ENCODE assay signal across 26 cellular contexts in the genomic region with DNA sequence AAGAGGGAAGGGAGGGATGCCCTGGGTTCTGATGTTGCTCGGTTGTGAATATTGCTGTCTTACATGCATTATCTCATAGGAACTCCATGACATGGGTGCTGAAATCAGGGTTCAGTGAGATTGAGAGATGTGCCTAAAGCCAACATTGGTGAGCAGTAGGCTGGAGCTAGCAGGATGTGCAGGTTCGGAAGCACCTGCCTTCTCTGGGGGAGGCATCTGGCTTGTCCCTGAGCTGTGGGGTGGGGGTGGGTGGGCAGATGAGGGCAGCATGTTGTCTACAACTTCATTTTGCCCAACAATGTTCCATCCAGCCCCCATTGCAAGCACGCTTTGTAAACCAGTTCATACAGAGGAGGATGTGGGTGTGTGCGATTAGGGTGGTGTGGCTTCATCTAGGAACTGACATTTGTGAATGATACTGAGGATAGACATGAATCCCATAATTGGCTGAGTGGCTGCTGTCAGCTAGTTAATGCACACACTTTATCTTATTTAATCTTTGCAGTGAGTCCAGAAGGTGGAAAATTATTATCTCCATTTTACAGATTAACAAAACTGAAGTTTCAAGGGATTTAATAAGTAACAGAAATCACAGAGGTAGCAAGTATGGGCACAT.
"Had no signal": no experiment of that assay in that cellular context is flagged by ENCODE, and none has a peak within 500 bp of the region (broad histone marks: within the 10 kb centered on the region; RNA-seq: fewer than 3 reads in every experiment).

No MANE protein-coding gene starts in this region.

- H3K9me3 Mint-ChIP-seq: memory B cell; natural killer cell; stimulated activated effector memory CD8-positive, alpha-beta T cell treated with anti-CD3 and anti-CD28 coated beads, Interleukin-12 subunit alpha, Interleukin-12 subunit beta, amount 100 ng/mL, for 72 hours had no signal

- H3K27ac ChIP-seq: epithelial cell of prostate, esophagus muscularis mucosa, gastroesophageal sphincter, hepatocyte, left ventricle myocardium inferior, lower lobe of right lung, parathyroid adenoma, prostate gland, right lobe of liver, suprapubic skin, thyroid gland, upper lobe of left lung, uterus had no signal

- H3K4me3 ChIP-seq: esophagus muscularis mucosa, gastroesophageal sphincter, hepatocyte, left ventricle myocardium inferior, lower lobe of right lung, prostate gland, right lobe of liver, suprapubic skin, thyroid gland, upper lobe of left lung, uterus had no signal

- H3K79me2 ChIP-seq: hepatocyte, parathyroid adenoma had no signal

- H3K9me3 ChIP-seq: esophagus muscularis mucosa, gastroesophageal sphincter, lower lobe of right lung, prostate gland, right lobe of liver, suprapubic skin, thyroid gland, upper lobe of left lung, uterus had no signal

- H3K27ac Mint-ChIP-seq: memory B cell; mesothelial cell of epicardium; natural killer cell; stimulated activated effector memory CD8-positive, alpha-beta T cell treated with anti-CD3 and anti-CD28 coated beads, Interleukin-12 subunit alpha, Interleukin-12 subunit beta, amount 100 ng/mL, for 72 hours had no signal

- H3K4me2 ChIP-seq: hepatocyte had no signal

- H2AFZ ChIP-seq: hepatocyte, parathyroid adenoma had no signal

- H3K36me3 ChIP-seq: esophagus muscularis mucosa, gastroesophageal sphincter, left ventricle myocardium inferior, lower lobe of right lung, prostate gland, right lobe of liver, suprapubic skin, thyroid gland, upper lobe of left lung, uterus had no signal

- H3K9ac ChIP-seq: parathyroid adenoma had no signal

- H3K4me3 Mint-ChIP-seq: memory B cell; mesothelial cell of epicardium; natural killer cell; neural crest cell; stimulated activated effector memory CD8-positive, alpha-beta T cell treated with anti-CD3 and anti-CD28 coated beads, Interleukin-12 subunit alpha, Interleukin-12 subunit beta, amount 100 ng/mL, for 72 hours had no signal

- ATAC-seq: gastroesophageal sphincter; left cardiac atrium; lower lobe of right lung; natural killer cell; right lobe of liver; stimulated activated effector memory CD8-positive, alpha-beta T cell treated with anti-CD3 and anti-CD28 coated beads, Interleukin-12 subunit alpha, Interleukin-12 subunit beta, amount 100 ng/mL, for 72 hours; stimulated activated naive CD8-positive, alpha-beta T cell treated with anti-CD3 and anti-CD28 coated beads, Interleukin-15, Interleukin-2, amounts not matched to agents 100 U/mL and 50 U/mL, for 24 hours had no signal

- H3K36me3 Mint-ChIP-seq: memory B cell; mesothelial cell of epicardium; natural killer cell; stimulated activated effector memory CD8-positive, alpha-beta T cell treated with anti-CD3 and anti-CD28 coated beads, Interleukin-12 subunit alpha, Interleukin-12 subunit beta, amount 100 ng/mL, for 72 hours had no signal

- H3K27me3 ChIP-seq: gastroesophageal sphincter, hepatocyte, right lobe of liver, suprapubic skin, thyroid gland, upper lobe of left lung, uterus had no signal

- H3K4me1 ChIP-seq: esophagus muscularis mucosa, gastroesophageal sphincter, left ventricle myocardium inferior, lower lobe of right lung, prostate gland, right lobe of liver, suprapubic skin, thyroid gland, upper lobe of left lung, uterus had no signal

- H3K27me3 Mint-ChIP-seq: memory B cell had no signal

- H3K4me1 Mint-ChIP-seq: memory B cell; mesothelial cell of epicardium; natural killer cell; neural crest cell; stimulated activated effector memory CD8-positive, alpha-beta T cell treated with anti-CD3 and anti-CD28 coated beads, Interleukin-12 subunit alpha, Interleukin-12 subunit beta, amount 100 ng/mL, for 72 hours had no signal

- DNase-seq: effector memory CD4-positive, alpha-beta T cell; kidney; left cardiac atrium; left ventricle myocardium inferior; lower lobe of right lung; natural killer cell; occipital lobe; retina; right lobe of liver; stimulated activated CD4-positive, alpha-beta T cell treated with anti-CD3 and anti-CD28 coated beads, Interleukin-4, amount 100 ng/mL, for 1 hour; stimulated activated CD8-positive, alpha-beta memory T cell treated with anti-CD3 and anti-CD28 coated beads, Interleukin-4, amount 100 ng/mL, for 48 hours; stimulated activated naive CD8-positive, alpha-beta T cell treated with anti-CD3 and anti-CD28 coated beads, Interleukin-15, Interleukin-2, amounts not matched to agents 100 U/mL and 50 U/mL, for 24 hours; thyroid gland; upper lobe of left lung; uterus had no signal
